ENCODE assay signal across 8 cellular contexts in the genomic region with DNA sequence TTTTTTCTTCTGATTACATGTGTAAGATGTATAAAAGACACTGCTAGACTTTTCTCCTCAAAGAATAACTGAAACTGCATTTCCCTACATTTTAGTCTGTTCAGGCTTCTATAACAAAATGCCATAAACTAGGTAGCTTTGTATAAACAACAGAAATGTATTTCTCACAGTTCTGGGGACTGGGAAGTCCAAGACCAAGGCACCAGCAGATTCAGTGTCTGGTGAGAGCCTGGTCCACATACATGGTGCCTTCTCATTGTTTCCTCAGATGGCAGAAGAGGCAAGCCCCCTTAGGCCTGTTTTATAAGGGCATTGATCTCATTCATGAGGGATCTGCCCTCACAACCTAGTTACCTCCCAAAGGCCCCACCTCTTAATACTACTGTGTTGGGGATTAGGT.
"Had no signal": no experiment of that assay in that cellular context is flagged by ENCODE, and none has a peak within 500 bp of the region (broad histone marks: within the 10 kb centered on the region; RNA-seq: fewer than 3 reads in every experiment).

No MANE protein-coding gene starts in this region.

- H3K9me3 Mint-ChIP-seq: GM23338 had no signal

- H3K4me3 Mint-ChIP-seq: GM23338, H9 had no signal

- H3K4me3 ChIP-seq: GM23338 had no signal

- H3K27ac Mint-ChIP-seq: GM23338, H9 had no signal

- H3K4me2 ChIP-seq: GM23338 had no signal

- DNase-seq: H9, HCEC 1CT, IMR-90, KG1 had no signal

- FAIRE-seq: H1, H54, HTR-8/SVneo had no signal

- ATAC-seq: GM23338 had no signal

- H2AFZ ChIP-seq: GM23338 had no signal
